Comparison of ENCODE assay signal across 22 cellular contexts in the genomic region with DNA sequence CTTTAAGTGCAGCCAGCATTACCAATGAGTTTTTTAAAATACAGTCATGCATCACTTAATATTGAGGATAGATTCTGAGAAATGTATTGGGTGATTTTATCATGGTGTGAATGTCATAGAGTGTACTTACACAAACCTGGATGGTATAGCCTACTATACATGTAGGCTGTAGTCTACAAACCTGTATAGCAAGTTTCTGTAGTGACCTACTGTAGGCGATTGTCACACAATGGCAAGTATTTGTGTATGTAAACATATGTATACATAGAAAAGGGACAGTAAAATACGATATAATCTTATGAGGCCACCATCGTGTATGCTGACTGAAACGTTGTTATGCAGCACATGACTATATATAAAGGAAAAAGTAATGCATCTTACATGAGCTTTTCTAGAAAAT. TPM values are rescaled to one million over a fixed set of nuclear protein-coding genes. Genes with fewer than 3 reads are reported as not detected.
"Had no signal": no experiment of that assay in that cellular context is flagged by ENCODE, and none has a peak within 500 bp of the region (broad histone marks: within the 10 kb centered on the region; RNA-seq: fewer than 3 reads in every experiment).

No MANE protein-coding gene starts in this region.

- H3K4me3 ChIP-seq: heart left ventricle, lung, neural progenitor cell, ovary, right atrium auricular region, sigmoid colon, skin epidermis, stomach, thoracic aorta had no signal

- DNase-seq: dermis blood vessel endothelial cell; erythroblast; heart left ventricle; hippocampal formation; left colon; left ventricle myocardium superior; mesenchymal stem cell; midbrain; nucleus accumbens; ovary; sigmoid colon; stimulated activated CD4-positive, alpha-beta T cell treated with anti-CD3 and anti-CD28 coated beads, Interleukin-2, amount 100 ng/mL, for 24 hours; stimulated activated naive CD4-positive, alpha-beta T cell; stomach; substantia nigra; trophoblast cell had no signal

RNA-seq across cellular contexts. Expression of a gene that starts 48.2 kb away (rescaled TPM):
- polyA plus RNA-seq: fibroblast of lung, heart left ventricle had no signal
